28 cellular contexts compared by ENCODE assay signal in the genomic region with DNA sequence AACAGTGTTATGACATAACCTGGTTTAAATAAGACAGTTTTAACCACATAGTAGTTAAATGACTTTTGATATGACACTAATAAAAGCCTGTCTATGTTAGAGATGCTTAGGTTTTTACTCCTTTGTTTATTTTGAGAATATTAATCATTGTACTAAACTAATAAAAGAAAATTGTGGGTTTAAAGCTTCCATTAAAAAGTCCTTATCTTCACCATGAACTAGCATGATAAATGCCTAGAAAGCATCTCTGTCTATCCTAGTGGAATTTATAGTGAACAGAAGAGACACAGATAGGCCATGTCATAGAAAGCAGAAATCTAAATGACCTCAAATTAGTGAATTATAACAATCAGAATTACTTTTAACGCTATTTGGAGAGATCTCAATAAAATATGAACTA.
"Had no signal": no experiment of that assay in that cellular context is flagged by ENCODE, and none has a peak within 500 bp of the region (broad histone marks: within the 10 kb centered on the region; RNA-seq: fewer than 3 reads in every experiment).

No MANE protein-coding gene starts in this region.

- H3K36me3 ChIP-seq: ascending aorta, cardiac muscle cell, WERI-Rb-1 had no signal

- ATAC-seq: activated CD4-positive, alpha-beta T cell treated with anti-CD3 and anti-CD28 coated beads for 36 hours; activated CD4-positive, CD25-positive, alpha-beta regulatory T cell treated with anti-CD3 and anti-CD28 coated beads, Interleukin-2, amount 50 U/mL, for 24 hours; activated CD8-positive, alpha-beta memory T cell treated with anti-CD3 and anti-CD28 coated beads, Interleukin-2, amount 10 ng/mL, durations not matched to agents 7 days and 5 days; activated CD8-positive, alpha-beta T cell treated with anti-CD3 and anti-CD28 coated beads, Interleukin-2, amount 10 ng/mL, durations not matched to agents 7 days and 5 days; activated naive CD8-positive, alpha-beta T cell treated with anti-CD3 and anti-CD28 coated beads, Interleukin-2, amount 50 U/mL, for 24 hours; T-helper 17 cell had no signal

- H3K9me3 ChIP-seq: ascending aorta had no signal

- H3K27ac ChIP-seq: ascending aorta, cardiac muscle cell, WERI-Rb-1 had no signal

- H3K4me3 ChIP-seq: ascending aorta, cardiac muscle cell had no signal

- H3K27me3 ChIP-seq: ascending aorta, cardiac muscle cell had no signal

- DNase-seq: activated CD4-positive, alpha-beta memory T cell treated with anti-CD3 and anti-CD28 coated beads, Interleukin-2, amount 10 ng/mL, durations not matched to agents 7 days and 5 days; activated CD4-positive, alpha-beta T cell treated with anti-CD3 and anti-CD28 coated beads for 1 hour; activated CD4-positive, alpha-beta T cell treated with anti-CD3 and anti-CD28 coated beads for 36 hours; activated CD4-positive, alpha-beta T cell treated with anti-CD3 and anti-CD28 coated beads for 48 hours; activated CD4-positive, alpha-beta T cell treated with anti-CD3 and anti-CD28 coated beads, Interleukin-2, amount 10 ng/mL, durations not matched to agents 7 days and 5 days; activated CD4-positive, alpha-beta T cell treated with anti-CD3 and anti-CD28 coated beads, Interleukin-2, amount 50 U/mL, for 48 hours; activated CD4-positive, CD25-positive, alpha-beta regulatory T cell; activated CD8-positive, alpha-beta memory T cell treated with anti-CD3 and anti-CD28 coated beads for 24 hours; activated CD8-positive, alpha-beta memory T cell treated with anti-CD3 and anti-CD28 coated beads, Interleukin-2, amount 10 ng/mL, durations not matched to agents 7 days and 5 days; activated CD8-positive, alpha-beta memory T cell treated with anti-CD3 and anti-CD28 coated beads, Interleukin-2, amount 50 U/mL, for 48 hours; activated CD8-positive, alpha-beta T cell treated with anti-CD3 and anti-CD28 coated beads, Interleukin-2, amount 10 ng/mL, durations not matched to agents 7 days and 5 days; activated effector memory CD4-positive, alpha-beta T cell treated with Interleukin-2 at 50 U/mL for 16 hours; activated gamma-delta T cell; activated naive CD4-positive, alpha-beta T cell treated with anti-CD3 and anti-CD28 coated beads, Interleukin-2, amount 10 ng/mL, durations not matched to agents 7 days and 5 days; activated naive CD4-positive, alpha-beta T cell treated with Interleukin-2 at 50 U/mL for 16 hours; activated naive CD8-positive, alpha-beta T cell treated with anti-CD3 and anti-CD28 coated beads, Interleukin-2, amount 10 ng/mL, durations not matched to agents 7 days and 5 days; activated naive CD8-positive, alpha-beta T cell treated with anti-CD3 and anti-CD28 coated beads, Interleukin-2, amount 50 U/mL, for 24 hours; activated T-cell treated with anti-CD3 and anti-CD28 coated beads, Interleukin-2, amount 50 U/mL, for 24 hours; activated T-cell treated with anti-CD3 and anti-CD28 coated beads, Interleukin-2, amount 50 U/mL, for 48 hours; amygdala; anterior cingulate cortex; caudate nucleus; cerebellar nuclear complex; T-helper 17 cell; WERI-Rb-1 had no signal

- H3K4me1 ChIP-seq: ascending aorta had no signal
